19 cellular contexts compared by ENCODE assay signal in the genomic region with DNA sequence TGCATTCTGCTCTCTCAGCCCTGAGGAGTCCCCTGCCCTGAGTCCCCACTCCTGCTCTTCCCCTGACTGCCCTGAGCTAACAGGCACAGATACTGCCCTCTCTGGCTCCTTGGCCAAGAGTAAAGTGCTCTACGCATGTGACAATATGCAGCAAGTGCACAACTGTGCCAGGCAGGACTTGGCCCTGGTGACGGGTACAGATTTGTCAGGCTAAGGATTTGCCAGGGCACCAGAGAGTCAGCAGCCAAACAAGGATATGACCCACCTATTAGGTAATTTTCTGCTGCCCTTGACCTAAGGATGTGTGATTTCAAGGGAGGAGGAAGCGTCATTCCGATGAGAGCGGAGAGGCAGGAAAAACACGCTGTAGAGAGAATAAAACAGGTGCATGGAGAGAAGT.
DNase-seq lines count a peak whose midpoint lies in the region; ATAC-seq and TF ChIP-seq lines count a peak whose summit lies in the region.
"Had no signal": no experiment of that assay in that cellular context is flagged by ENCODE, and none has a peak within 500 bp of the region (broad histone marks: within the 10 kb centered on the region; RNA-seq: fewer than 3 reads in every experiment).

No MANE protein-coding gene starts in this region.

- H4K91ac ChIP-seq in neuronal stem cell (ENCODE audit: low read depth, low read length, poor library complexity), result peak overlapping the region; percentile 24

- no peak overlapping the region for H3K4me2 ChIP-seq in neuronal stem cell (ENCODE audit: insufficient read depth, low read length, poor library complexity, severe bottlenecking)

- no peak overlapping the region for H3K18ac ChIP-seq in neuronal stem cell (ENCODE audit: low read length)

- no peak overlapping the region for H3K9ac ChIP-seq in neuronal stem cell (ENCODE audit: low read depth, low read length, poor library complexity)

- no peaks in the 10 kb centered on the region for H3K9me3 Mint-ChIP-seq in activated T-cell treated with anti-CD3 and anti-CD28 coated beads, Interleukin-2, amount 50 U/mL, for 24 hours
- H3K9me3 Mint-ChIP-seq: CD4-positive, alpha-beta T cell; H9 had no signal

- H2BK15ac ChIP-seq in neuronal stem cell (ENCODE audit: low read length), result no peak overlapping the region

- ATAC-seq in Right ventricle myocardium superior (ENCODE audit: poor library complexity) (peak; percentile 96), heart left ventricle (peak; percentile 96 to 97 (median 96)), HG03139 (IDR thresholded peaks at IDR 0.05; ENCODE audit: unreplicated experiment) (no peak), GM21360 (IDR thresholded peaks at IDR 0.05; ENCODE audit: unreplicated experiment) (no peak)

- TF ChIP-seq POLR2A in heart left ventricle (IDR thresholded peaks at IDR 0.05), result no peak

- peaks cover 2% of the 10 kb centered on the region for H3K27me3 Mint-ChIP-seq in activated T-cell treated with anti-CD3 and anti-CD28 coated beads, Interleukin-2, amount 50 U/mL, for 24 hours
- H3K27me3 Mint-ChIP-seq: CD4-positive, alpha-beta T cell had no signal

- H2AK5ac ChIP-seq in neuronal stem cell (ENCODE audit: low read depth, low read length), result peak overlapping the region; percentile 42

- intact Hi-C loops in Right ventricle myocardium superior (cut with DNase I) (no loop called here), cardiac septum (cut with DNase I) (no loop called here), heart left ventricle (cut with DNase I) (no loop called here)

- H3K36me3 Mint-ChIP-seq in activated T-cell treated with anti-CD3 and anti-CD28 coated beads, Interleukin-2, amount 50 U/mL, for 24 hours (ENCODE audit: low read depth), result no peaks in the 10 kb centered on the region

- H2BK12ac ChIP-seq in neuronal stem cell (ENCODE audit: low read length), result no peak overlapping the region

- WGBS in heart left ventricle, 4 donors, result 29 to 47% (median 35%) methylated on average over 6 of the region's 6 CpGs
- no CpG with 5 or more reads among the region's 6 CpGs for WGBS in neuronal stem cell (ENCODE audit: extremely low coverage in 2 of 2, insufficient read length in 2 of 2, insufficient replicate concordance in 1 of 2), 2 donors

- H3K4me3 ChIP-seq in heart left ventricle (no peak overlapping the region), neuronal stem cell (ENCODE audit: low read length in 2 of 2) (no peak overlapping the region)

- H3K23ac ChIP-seq in neuronal stem cell (ENCODE audit: low read depth, low read length, poor library complexity), result no peak overlapping the region

- H3K27ac Mint-ChIP-seq in activated T-cell treated with anti-CD3 and anti-CD28 coated beads, Interleukin-2, amount 50 U/mL, for 24 hours, result no peak overlapping the region
- H3K27ac Mint-ChIP-seq: CD4-positive, alpha-beta T cell; H9 had no signal

- H4K8ac ChIP-seq in neuronal stem cell (ENCODE audit: low read depth, low read length), result no peak overlapping the region

- no peaks in the 10 kb centered on the region for H3K9me3 ChIP-seq in heart left ventricle
- H3K9me3 ChIP-seq in neuronal stem cell (replicated peaks in 1 of 2; ENCODE audit: control insufficient read depth in 2 of 2, insufficient read depth in 1 of 2, low read depth in 1 of 2, low read length in 2 of 2), result no peaks in the 10 kb centered on the region
- H3K9me3 ChIP-seq: BE2C, Caco-2 had no signal

- no peaks in the 10 kb centered on the region for H3K4me1 Mint-ChIP-seq in activated T-cell treated with anti-CD3 and anti-CD28 coated beads, Interleukin-2, amount 50 U/mL, for 24 hours (ENCODE audit: low read depth)

- DNase-seq in Right ventricle myocardium superior, result peak; percentile 73
- no peak for DNase-seq in cardiac septum (ENCODE audit: low spot score)
- DNase-seq in heart left ventricle, result peak; percentile 33 to 80 (median 56)
- DNase-seq in neuronal stem cell (ENCODE audit: low spot score), result no peak
- no peak for DNase-seq in activated T-cell treated with anti-CD3 and anti-CD28 coated beads, Interleukin-2, amount 50 U/mL, for 24 hours
- DNase-seq: BE2C; Caco-2; CD4-positive, alpha-beta T cell; GDM1; H9; NCI-H1436 treated with DMSO at 0.1 percent for 48 hours; NCI-H2081; NCI-H2171 treated with DMSO at 0.1 percent for 48 hours; NCI-H446; NCI-H526 treated with DMSO at 0.1 percent for 48 hours; NK-92 treated with Interleukin-12 subunit alpha and Interleukin-12 subunit beta, amount 100 ng/mL, for 24 hours; SIG-M5 had no signal

- no peak for TF ChIP-seq CTCF in heart left ventricle (IDR thresholded peaks at IDR 0.05)

- H3K27me3 ChIP-seq in heart left ventricle (peaks cover 0 to 11% (median 0%) of the 10 kb centered on the region in 9 donors), neuronal stem cell (ENCODE audit: control insufficient read depth in 3 of 3, insufficient read depth in 3 of 3, low read depth in 1 of 3, low read length in 3 of 3) (no peaks in the 10 kb centered on the region)
- H3K27me3 ChIP-seq: BE2C had no signal

- peak overlapping the region; percentile 24 for H3K4ac ChIP-seq in neuronal stem cell (ENCODE audit: low read length)

- H3K4me1 ChIP-seq in heart left ventricle (peaks cover 0 to 7% (median 0%) of the 10 kb centered on the region in 12 donors), neuronal stem cell (ENCODE audit: control insufficient read depth in 2 of 2, insufficient read depth in 1 of 2, low read depth in 1 of 2, low read length in 2 of 2) (peaks cover 0 to 4% of the 10 kb centered on the region in 2 donors)
- H3K4me1 ChIP-seq: BE2C, Caco-2 had no signal

- no peak overlapping the region for H3K4me3 Mint-ChIP-seq in activated T-cell treated with anti-CD3 and anti-CD28 coated beads, Interleukin-2, amount 50 U/mL, for 24 hours
- H3K4me3 Mint-ChIP-seq: CD4-positive, alpha-beta T cell; H9 had no signal

- no peak overlapping the region for H3K27ac ChIP-seq in heart left ventricle
- H3K27ac ChIP-seq in neuronal stem cell (replicated peaks; ENCODE audit: low read length), result no peak overlapping the region

- H2AFZ ChIP-seq in neuronal stem cell (ENCODE audit: low read length), result no peak overlapping the region

- no peak overlapping the region for H2BK5ac ChIP-seq in neuronal stem cell (ENCODE audit: low read length)

- H3K79me1 ChIP-seq in neuronal stem cell (ENCODE audit: low read depth, low read length), result no peaks in the 10 kb centered on the region

- H3K36me3 ChIP-seq in heart left ventricle, result no peaks in the 10 kb centered on the region
- no peaks in the 10 kb centered on the region for H3K36me3 ChIP-seq in neuronal stem cell (replicated peaks in 1 of 2; ENCODE audit: control insufficient read depth in 2 of 2, insufficient read depth in 2 of 2, low read length in 2 of 2)
- H3K36me3 ChIP-seq: BE2C had no signal

- H3K14ac ChIP-seq in neuronal stem cell (ENCODE audit: low read length), result no peak overlapping the region

- H2BK120ac ChIP-seq in neuronal stem cell (ENCODE audit: low read depth, low read length), result no peak overlapping the region

Comparison
In these comparisons a context has a peak if more than half of its experiments do, and no peak if none do; other contexts are left out.
1. DNase-seq: peak in Right ventricle myocardium superior (single experiment) and heart left ventricle (5 of 5); none in cardiac septum (single experiment), neuronal stem cell (single experiment) and activated T-cell treated with anti-CD3 and anti-CD28 coated beads, Interleukin-2, amount 50 U/mL, for 24 hours (single experiment).
2. ATAC-seq: peak in Right ventricle myocardium superior (single experiment) and heart left ventricle (4 of 4); none in HG03139 (single experiment) and GM21360 (single experiment).